Comparison of ENCODE assay signal across 16 cellular contexts in the genomic region with DNA sequence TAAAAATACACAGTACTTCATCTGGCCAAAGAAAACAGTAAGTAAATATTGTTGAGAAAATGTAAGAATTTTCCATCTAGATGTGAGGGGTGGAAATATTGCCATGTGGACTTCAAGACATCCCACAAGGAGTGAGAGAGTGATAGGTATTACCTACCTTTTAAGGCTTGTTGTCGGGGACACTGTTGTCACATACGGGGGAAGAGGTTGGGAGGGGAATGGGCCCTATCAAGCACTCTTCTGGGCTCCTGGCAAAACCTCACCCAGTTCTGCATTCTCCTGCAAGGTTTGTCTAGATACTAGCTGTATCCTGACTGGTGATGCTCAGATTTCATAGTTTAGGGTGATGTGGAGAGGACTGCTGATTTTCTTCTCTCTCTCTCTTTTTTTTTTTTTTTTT. TPM values are rescaled to one million over a fixed set of nuclear protein-coding genes. Genes with fewer than 3 reads are reported as not detected.
A peak's percentile ranks its signal among the peaks of the same experiment; 100 is the strongest.
DNase-seq lines count a peak whose midpoint lies in the region; ATAC-seq and TF ChIP-seq lines count a peak whose summit lies in the region.
"Had no signal": no experiment of that assay in that cellular context is flagged by ENCODE, and none has a peak within 500 bp of the region (broad histone marks: within the 10 kb centered on the region; RNA-seq: fewer than 3 reads in every experiment).

No MANE protein-coding gene starts in this region.

- no peak overlapping the region for H3K4me2 ChIP-seq in mesenchymal stem cell (ENCODE audit: low read length, poor library complexity, severe bottlenecking)

- H3K4me3 Mint-ChIP-seq in activated naive CD4-positive, alpha-beta T cell treated with anti-CD3 and anti-CD28 coated beads, Interleukin-2, amount 10 ng/mL, durations not matched to agents 7 days and 5 days, result no peak overlapping the region
- H3K4me3 Mint-ChIP-seq in CD4-positive, alpha-beta T cell, result no peak overlapping the region
- H3K4me3 Mint-ChIP-seq: CD8-positive, alpha-beta T cell had no signal

- H2BK120ac ChIP-seq in mesenchymal stem cell (ENCODE audit: low read depth, low read length), result no peak overlapping the region

- H2BK15ac ChIP-seq in mesenchymal stem cell (ENCODE audit: low read depth, poor library complexity, severe bottlenecking), result no peak overlapping the region

- H3K36me3 Mint-ChIP-seq in activated naive CD4-positive, alpha-beta T cell treated with anti-CD3 and anti-CD28 coated beads, Interleukin-2, amount 10 ng/mL, durations not matched to agents 7 days and 5 days, result peaks cover 4% of the 10 kb centered on the region
- H3K36me3 Mint-ChIP-seq in CD4-positive, alpha-beta T cell (ENCODE audit: low read depth), result no peaks in the 10 kb centered on the region

- H3K27me3 Mint-ChIP-seq in activated naive CD4-positive, alpha-beta T cell treated with anti-CD3 and anti-CD28 coated beads, Interleukin-2, amount 10 ng/mL, durations not matched to agents 7 days and 5 days, result no peaks in the 10 kb centered on the region
- H3K27me3 Mint-ChIP-seq in CD4-positive, alpha-beta T cell, result no peaks in the 10 kb centered on the region

- no peaks in the 10 kb centered on the region for H3K27me3 ChIP-seq in ascending aorta
- H3K27me3 ChIP-seq in mesenchymal stem cell (ENCODE audit: control insufficient read depth in 1 of 2, insufficient read depth in 1 of 2, low read length in 2 of 2), result no peaks in the 10 kb centered on the region
- no peaks in the 10 kb centered on the region for H3K27me3 ChIP-seq in thoracic aorta (replicated peaks; ENCODE audit: insufficient read depth)
- no peaks in the 10 kb centered on the region for H3K27me3 ChIP-seq in CD4-positive, alpha-beta T cell (ENCODE audit: control insufficient read depth, insufficient read depth, low read length)
- H3K27me3 ChIP-seq: BE2C had no signal

- TF ChIP-seq CTCF in HEK293 (tag by site-specific recombination; IDR thresholded peaks at IDR 0.05), result no peak
- no peak for TF ChIP-seq CTCF in ascending aorta (IDR thresholded peaks at IDR 0.05)
- no peak for TF ChIP-seq CTCF in thoracic aorta (IDR thresholded peaks at IDR 0.05)
- no peak for TF ChIP-seq CTCF in CD4-positive, alpha-beta T cell (IDR thresholded peaks at IDR 0.05)

- DNase-seq in ascending aorta (ENCODE audit: low spot score in 2 of 2) (no peak), mesenchymal stem cell (no peak), thoracic aorta (ENCODE audit: low spot score) (no peak)
- no peak for DNase-seq in activated naive CD4-positive, alpha-beta T cell treated with anti-CD3 and anti-CD28 coated beads, Interleukin-2, amount 10 ng/mL, durations not matched to agents 7 days and 5 days
- no peak for DNase-seq in CD4-positive, alpha-beta T cell
- DNase-seq: BE2C; CD8-positive, alpha-beta T cell; COR-L47; DMS153; DMS79 treated with DMSO at 0.1 percent for 48 hours; EL; HCEC 1CT had no signal

- no peak overlapping the region for H3K14ac ChIP-seq in mesenchymal stem cell (ENCODE audit: low read length in 2 of 2)

- no peak overlapping the region for H4K91ac ChIP-seq in mesenchymal stem cell (ENCODE audit: low read length)

- intact Hi-C loops in ascending aorta (cut with DNase I), result no loop called here
- intact Hi-C loops in CD4-positive, alpha-beta T cell (cut with DNase I, micrococcal nuclease), result no loop called here

- H4K8ac ChIP-seq in mesenchymal stem cell (ENCODE audit: low read length), result no peak overlapping the region

- H3K36me3 ChIP-seq in HEK293 (ENCODE audit: control insufficient read depth in 2 of 2, insufficient read depth in 1 of 2, low read length in 2 of 2), result no peaks in the 10 kb centered on the region
- no peaks in the 10 kb centered on the region for H3K36me3 ChIP-seq in ascending aorta
- no peaks in the 10 kb centered on the region for H3K36me3 ChIP-seq in mesenchymal stem cell (ENCODE audit: control insufficient read depth in 1 of 2, insufficient read depth in 2 of 2, low read depth in 1 of 2, low read length in 2 of 2)
- no peaks in the 10 kb centered on the region for H3K36me3 ChIP-seq in thoracic aorta
- H3K36me3 ChIP-seq: BE2C had no signal

- no peaks in the 10 kb centered on the region for H3K9me3 Mint-ChIP-seq in activated naive CD4-positive, alpha-beta T cell treated with anti-CD3 and anti-CD28 coated beads, Interleukin-2, amount 10 ng/mL, durations not matched to agents 7 days and 5 days
- H3K9me3 Mint-ChIP-seq in CD4-positive, alpha-beta T cell, result no peaks in the 10 kb centered on the region
- H3K9me3 Mint-ChIP-seq: CD8-positive, alpha-beta T cell had no signal

- H3K9me3 ChIP-seq in HEK293 (ENCODE audit: control insufficient read depth, insufficient read depth, low read depth, low read length), result no peaks in the 10 kb centered on the region
- H3K9me3 ChIP-seq in ascending aorta, result no peaks in the 10 kb centered on the region
- H3K9me3 ChIP-seq in mesenchymal stem cell (ENCODE audit: control insufficient read depth, low read length), result no peaks in the 10 kb centered on the region
- no peaks in the 10 kb centered on the region for H3K9me3 ChIP-seq in thoracic aorta
- H3K9me3 ChIP-seq in CD4-positive, alpha-beta T cell (ENCODE audit: control insufficient read depth, low read length), result no peaks in the 10 kb centered on the region
- H3K9me3 ChIP-seq: BE2C had no signal

- POLR2A ChIA-PET in HEK293 (lab: Yijun Ruan, JAX), result interaction anchor here (0.7 kb wide), 1 partner anchor 456 kb away, joined by 4 read pairs; no protein-coding TSS in a partner anchor
- POLR2A ChIA-PET in CD4-positive, alpha-beta T cell (lab: Charles Lee), result no interaction called here

- H3K4me1 Mint-ChIP-seq in activated naive CD4-positive, alpha-beta T cell treated with anti-CD3 and anti-CD28 coated beads, Interleukin-2, amount 10 ng/mL, durations not matched to agents 7 days and 5 days, result peaks cover 7% of the 10 kb centered on the region
- peaks cover 33% of the 10 kb centered on the region for H3K4me1 Mint-ChIP-seq in CD4-positive, alpha-beta T cell (ENCODE audit: low read depth)

- CTCF ChIA-PET in HEK293 (lab: Yijun Ruan, JAX), result interaction anchor here (0.6 kb wide), 1 partner anchor 220 kb away, joined by 3 read pairs; no protein-coding TSS in a partner anchor
- CTCF ChIA-PET in activated naive CD4-positive, alpha-beta T cell treated with anti-CD3 and anti-CD28 coated beads, Interleukin-2, amount 10 ng/mL, durations not matched to agents 7 days and 5 days (lab: Charles Lee), result no interaction called here
- CTCF ChIA-PET in CD4-positive, alpha-beta T cell (lab: Charles Lee), result no interaction called here

- H2BK5ac ChIP-seq in mesenchymal stem cell (ENCODE audit: low read depth, low read length, poor library complexity, severe bottlenecking), result no peak overlapping the region

- no peak overlapping the region for H2AFZ ChIP-seq in mesenchymal stem cell (ENCODE audit: low read depth, low read length)

- no peak overlapping the region for H3K18ac ChIP-seq in mesenchymal stem cell (ENCODE audit: low read depth in 1 of 2, low read length in 2 of 2)

- no peak overlapping the region for H3K9ac ChIP-seq in mesenchymal stem cell (ENCODE audit: low read length)

- H2BK12ac ChIP-seq in mesenchymal stem cell (ENCODE audit: low read length in 2 of 2), result peak overlapping the region; percentile 10 to 72

- ATAC-seq in thoracic aorta (ENCODE audit: insufficient number of reproducible peaks, low FRiP score, low read depth) (no peak), HG02938 (IDR thresholded peaks at IDR 0.05; ENCODE audit: unreplicated experiment) (no peak)
- no peak for ATAC-seq in CD4-positive, alpha-beta T cell (ENCODE audit: poor library complexity)
- ATAC-seq: CD8-positive, alpha-beta T cell had no signal

- no peak overlapping the region for H3K4ac ChIP-seq in mesenchymal stem cell (ENCODE audit: low read depth in 1 of 2, low read length in 2 of 2)

- WGBS in mesenchymal stem cell, result 100% methylated on average over 2 of the region's 2 CpGs

- H3K23ac ChIP-seq in mesenchymal stem cell (ENCODE audit: low read length in 2 of 2), result no peak overlapping the region

- H3K27ac Mint-ChIP-seq in activated naive CD4-positive, alpha-beta T cell treated with anti-CD3 and anti-CD28 coated beads, Interleukin-2, amount 10 ng/mL, durations not matched to agents 7 days and 5 days, result no peak overlapping the region
- no peak overlapping the region for H3K27ac Mint-ChIP-seq in CD4-positive, alpha-beta T cell
- H3K27ac Mint-ChIP-seq: CD8-positive, alpha-beta T cell had no signal

- H2AK5ac ChIP-seq in mesenchymal stem cell (ENCODE audit: low read length, severe bottlenecking), result no peak overlapping the region

- H3K4me3 ChIP-seq in HEK293 (ENCODE audit: low read depth, low read length) (no peak overlapping the region), ascending aorta (no peak overlapping the region), mesenchymal stem cell (ENCODE audit: insufficient read depth in 1 of 2, low read depth in 1 of 2, low read length in 2 of 2) (no peak overlapping the region), thoracic aorta (no peak overlapping the region)

- peaks cover 27% of the 10 kb centered on the region for H3K79me1 ChIP-seq in mesenchymal stem cell (replicated peaks; ENCODE audit: low read length, poor library complexity, severe bottlenecking)

- H3K4me1 ChIP-seq in HEK293 (ENCODE audit: control insufficient read depth, insufficient read depth, low read length), result peaks cover 15% of the 10 kb centered on the region
- peaks cover 34 to 58% of the 10 kb centered on the region in 2 donors for H3K4me1 ChIP-seq in ascending aorta
- no peaks in the 10 kb centered on the region for H3K4me1 ChIP-seq in mesenchymal stem cell (ENCODE audit: control insufficient read depth, insufficient read depth, low read depth, low read length)
- peaks cover 53 to 67% of the 10 kb centered on the region in 2 donors for H3K4me1 ChIP-seq in thoracic aorta (ENCODE audit: control insufficient read depth in 1 of 2, low read depth in 2 of 2)

- H3K27ac ChIP-seq in HEK293 (ENCODE audit: extremely low read depth, low read depth, low read length) (no peak overlapping the region), ascending aorta (peak overlapping the region; percentile 32 to 59), mesenchymal stem cell (ENCODE audit: low read length, poor library complexity, severe bottlenecking) (no peak overlapping the region), thoracic aorta (peak overlapping the region; percentile 50 to 86)
- no peak overlapping the region for H3K27ac ChIP-seq in CD4-positive, alpha-beta T cell (ENCODE audit: low read depth, low read length)
- H3K27ac ChIP-seq: C4-2B, HL-60 had no signal

TF ChIP-seq in HEK293, 187 proteins besides CTCF, POLR2A, EP300 and RAD21 (continues in another document):
- TF ChIP-seq GFI1B (tag by site-specific recombination; IDR thresholded peaks at IDR 0.05), result no peak
- TF ChIP-seq YY1 (tag by site-specific recombination; IDR thresholded peaks at IDR 0.05), result no peak

RNA-seq across cellular contexts. Expression of gene GRK5, which starts 17.9 kb away (rescaled TPM):
- total RNA-seq in ascending aorta (75.5 TPM), thoracic aorta (10 to 100 TPM; 85.3 to 90.2 TPM)
- polyA plus RNA-seq in mesenchymal stem cell (2013, experiment 1 of 2), result 56.5 TPM
- 57.3 TPM for polyA plus RNA-seq in mesenchymal stem cell (2013, experiment 2 of 2)
- total RNA-seq in CD4-positive, alpha-beta T cell, result 10 to 100 TPM; 19.2 to 20.8 TPM

RNA-seq across cellular contexts. Expression of gene PRDX3, which starts 46.7 kb away (rescaled TPM):
- total RNA-seq in ascending aorta (34.9 TPM), thoracic aorta (10 to 100 TPM; 64.4 to 77.6 TPM)
- polyA plus RNA-seq in mesenchymal stem cell (2013, experiment 1 of 2), result 95.8 TPM
- 97.4 TPM for polyA plus RNA-seq in mesenchymal stem cell (2013, experiment 2 of 2)
- total RNA-seq in CD4-positive, alpha-beta T cell, result 1 to 10 TPM; 7.1 to 7.5 TPM

RNA-seq across cellular contexts. Expression of gene SFXN4, which starts 59.8 kb away (rescaled TPM):
- total RNA-seq in ascending aorta, result 13.7 TPM
- polyA plus RNA-seq in mesenchymal stem cell (2013, experiment 1 of 2), result 14.4 TPM
- 17.1 TPM for polyA plus RNA-seq in mesenchymal stem cell (2013, experiment 2 of 2)
- total RNA-seq in thoracic aorta, result 10 to 100 TPM in 1 of 2 donors, 1 to 10 TPM in 1; 9.5 to 16.1 TPM
- 1 to 10 TPM; 7.1 to 7.8 TPM for total RNA-seq in CD4-positive, alpha-beta T cell

Comparison
In these comparisons a context has a peak if more than half of its experiments do, and no peak if none do; other contexts are left out.
1. H3K27ac ChIP-seq: peak in ascending aorta (2 of 2) and thoracic aorta (2 of 2); none in HEK293 (single experiment), mesenchymal stem cell (single experiment) and CD4-positive, alpha-beta T cell (single experiment).